1 cellular context compared by ENCODE assay signal in the genomic region with DNA sequence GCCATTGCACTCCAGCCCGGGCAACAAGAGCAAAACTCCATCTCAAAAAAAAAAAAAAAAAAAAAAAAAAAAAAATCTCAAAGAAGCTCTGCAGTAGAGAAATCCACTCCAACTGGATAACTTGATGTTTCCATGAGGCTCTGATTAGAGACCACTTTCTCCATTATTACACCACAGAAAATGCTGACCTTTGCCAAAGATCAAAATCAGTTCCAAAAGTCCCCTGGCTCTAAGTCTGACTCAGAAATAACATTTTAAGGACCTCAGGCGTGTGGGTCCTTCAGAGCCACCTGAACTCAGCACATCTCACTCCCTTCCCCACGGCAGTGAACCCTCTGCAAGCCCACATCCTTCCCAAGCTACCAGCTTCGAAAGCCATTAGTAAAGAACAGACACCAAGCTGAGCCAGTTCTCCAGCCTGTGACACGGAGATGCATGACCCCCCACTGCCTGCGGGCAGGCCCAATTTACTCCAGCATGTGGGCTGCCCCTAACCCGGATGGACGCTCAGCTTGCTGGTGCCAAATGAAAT.
A peak's percentile ranks its signal among the peaks of the same experiment; 100 is the strongest.
TF ChIP-seq lines count a peak whose summit lies in the region.

No MANE protein-coding gene starts in this region.

TF ChIP-seq in IMR-90, 13 proteins besides CTCF, POLR2A, EP300 and RAD21:
- TF ChIP-seq CEBPB (IDR thresholded peaks at IDR 0.05; ENCODE audit: low read depth, low read length) (no peak), BHLHE40 (IDR thresholded peaks at IDR 0.05; ENCODE audit: low read depth, low read length) (no peak), RFX5 (IDR thresholded peaks at IDR 0.05; ENCODE audit: low read depth, low read length) (no peak), SMC3 (IDR thresholded peaks at IDR 0.05; ENCODE audit: low read depth, low read length) (no peak), MAFK (IDR thresholded peaks at IDR 0.05; ENCODE audit: low read depth, low read length) (0 out of 2 replicates have a peak, but pooled peaks have one; percentile 12), MXI1 (IDR thresholded peaks at IDR 0.05; ENCODE audit: borderline replicate concordance, low read depth, low read length) (no peak)
- TF ChIP-seq, protein P1, sequence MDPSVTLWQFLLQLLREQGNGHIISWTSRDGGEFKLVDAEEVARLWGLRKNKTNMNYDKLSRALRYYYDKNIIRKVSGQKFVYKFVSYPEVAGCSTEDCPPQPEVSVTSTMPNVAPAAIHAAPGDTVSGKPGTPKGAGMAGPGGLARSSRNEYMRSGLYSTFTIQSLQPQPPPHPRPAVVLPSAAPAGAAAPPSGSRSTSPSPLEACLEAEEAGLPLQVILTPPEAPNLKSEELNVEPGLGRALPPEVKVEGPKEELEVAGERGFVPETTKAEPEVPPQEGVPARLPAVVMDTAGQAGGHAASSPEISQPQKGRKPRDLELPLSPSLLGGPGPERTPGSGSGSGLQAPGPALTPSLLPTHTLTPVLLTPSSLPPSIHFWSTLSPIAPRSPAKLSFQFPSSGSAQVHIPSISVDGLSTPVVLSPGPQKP (IDR thresholded peaks at IDR 0.05; ENCODE audit: borderline replicate concordance, low read depth, low read length) = no peak
